11 cellular contexts compared by ENCODE assay signal in the genomic region with DNA sequence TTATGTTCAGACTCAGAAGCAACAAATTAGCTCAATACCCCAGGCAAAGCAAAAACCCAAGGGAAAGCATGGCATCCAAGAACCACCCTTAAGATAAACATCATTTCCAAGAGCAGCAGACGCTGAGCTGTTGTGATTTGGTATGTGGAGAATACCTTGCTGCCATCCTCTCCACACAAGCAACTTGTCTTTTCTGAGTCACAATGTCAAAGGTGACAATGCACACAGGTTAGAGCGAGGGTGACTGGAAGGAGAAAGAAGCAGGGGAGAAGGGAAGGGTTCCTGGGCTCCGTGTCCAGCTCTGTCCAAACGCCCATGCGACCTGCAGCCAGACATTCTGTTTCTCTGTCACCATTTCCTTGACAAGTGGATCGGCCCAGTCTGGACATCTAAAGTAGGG.
"Had no signal": no experiment of that assay in that cellular context is flagged by ENCODE, and none has a peak within 500 bp of the region (broad histone marks: within the 10 kb centered on the region; RNA-seq: fewer than 3 reads in every experiment).

No MANE protein-coding gene starts in this region.

- H3K36me3 ChIP-seq: brain microvascular endothelial cell, pancreas had no signal

- H3K27ac ChIP-seq: brain microvascular endothelial cell, pancreas had no signal

- ATAC-seq: activated CD8-positive, alpha-beta memory T cell treated with anti-CD3 and anti-CD28 coated beads, Interleukin-2, amount 10 ng/mL, durations not matched to agents 7 days and 5 days; pancreas; stimulated activated memory B cell treated with anti-CD40 and anti-IgM and Interleukin-4, amounts not matched to agents 10 μg/mL and 1 μg/mL and 100 μg/mL, for 72 hours had no signal

- H3K27me3 ChIP-seq: pancreas had no signal

- H3K4me1 ChIP-seq: pancreas had no signal

- H3K4me3 ChIP-seq: heart left ventricle, pancreas had no signal

- H3K9me3 ChIP-seq: heart left ventricle, pancreas had no signal

- DNase-seq: activated CD4-positive, alpha-beta T cell treated with anti-CD3 and anti-CD28 coated beads for 1 hour; activated CD4-positive, alpha-beta T cell treated with anti-CD3 and anti-CD28 coated beads, Interleukin-2, amount 50 U/mL, for 48 hours; activated CD8-positive, alpha-beta memory T cell treated with anti-CD3 and anti-CD28 coated beads, Interleukin-2, amount 10 ng/mL, durations not matched to agents 7 days and 5 days; activated gamma-delta T cell; activated T-cell treated with anti-CD3 and anti-CD28 coated beads, Interleukin-2, amount 50 U/mL, for 48 hours; brain microvascular endothelial cell; foreskin melanocyte; heart left ventricle; pancreas; T-helper 9 cell had no signal
